ENCODE assay signal across 16 cellular contexts in genomic region chr3:188067932-188068331, GRCh38.
DNase-seq lines count a peak whose midpoint lies in the region; ATAC-seq and TF ChIP-seq lines count a peak whose summit lies in the region.
"Had no signal": no experiment of that assay in that cellular context is flagged by ENCODE, and none has a peak within 500 bp of the region (broad histone marks: within the 10 kb centered on the region; RNA-seq: fewer than 3 reads in every experiment).

No MANE protein-coding gene starts in this region.

- no peaks in the 10 kb centered on the region for H3K27me3 ChIP-seq in breast epithelium
- no peaks in the 10 kb centered on the region for H3K27me3 ChIP-seq in adrenal gland

- no peaks in the 10 kb centered on the region for H3K9me3 ChIP-seq in breast epithelium
- no peaks in the 10 kb centered on the region for H3K9me3 ChIP-seq in adrenal gland (replicated peaks in 1 of 3)

- DNase-seq in MCF 10A (ENCODE audit: unreplicated experiment) = peak; percentile 49
- DNase-seq in breast epithelium (ENCODE audit: low spot score in 2 of 2) = no peak
- peak in 5 of 7 donors; percentile 32 to 66 (median 56) for DNase-seq in adrenal gland
- peak; percentile 78 for DNase-seq in foreskin melanocyte
- DNase-seq in GM10248 (ENCODE audit: extremely low spot score) = no peak
- DNase-seq in activated naive CD4-positive, alpha-beta T cell treated with anti-CD3 and anti-CD28 coated beads, Interleukin-2, amount 10 ng/mL, durations not matched to agents 7 days and 5 days = no peak
- no peak for DNase-seq in cardiac septum (ENCODE audit: low spot score)
- DNase-seq: activated naive CD8-positive, alpha-beta T cell treated with anti-CD3 and anti-CD28 coated beads, Interleukin-2, amount 10 ng/mL, durations not matched to agents 7 days and 5 days; activated T-cell treated with anti-CD3 and anti-CD28 coated beads for 4 hours; effector CD4-positive, alpha-beta T cell; hippocampal formation; NCI-H2171 had no signal

- H3K27me3 Mint-ChIP-seq in MCF 10A (ENCODE audit: insufficient read depth, unreplicated experiment) = no peaks in the 10 kb centered on the region
- H3K27me3 Mint-ChIP-seq in activated naive CD4-positive, alpha-beta T cell treated with anti-CD3 and anti-CD28 coated beads, Interleukin-2, amount 10 ng/mL, durations not matched to agents 7 days and 5 days = peaks cover 12% of the 10 kb centered on the region
- H3K27me3 Mint-ChIP-seq: activated naive CD8-positive, alpha-beta T cell treated with anti-CD3 and anti-CD28 coated beads, Interleukin-2, amount 10 ng/mL, durations not matched to agents 7 days and 5 days had no signal

- no peak overlapping the region for H3K27ac ChIP-seq in breast epithelium
- peak overlapping the region in 1 of 5 donors; percentile 25 for H3K27ac ChIP-seq in adrenal gland
- H3K27ac ChIP-seq: 22Rv1, skin epidermis had no signal

- POLR2A ChIA-PET in MCF 10A (lab: Yijun Ruan, JAX) (no interaction called here), GM10248 (lab: Yijun Ruan, JAX) (no interaction called here)

- no peak for TF ChIP-seq CTCF in MCF 10A (IDR thresholded peaks at IDR 0.05; ENCODE audit: unreplicated experiment)
- no peak for TF ChIP-seq CTCF in breast epithelium (IDR thresholded peaks at IDR 0.05)
- no peak for TF ChIP-seq CTCF in adrenal gland (IDR thresholded peaks at IDR 0.05)
- TF ChIP-seq CTCF in GM10248 (IDR thresholded peaks at IDR 0.05; ENCODE audit: control extremely low read depth, extremely low read depth, low read depth, missing control alignments) = no peak

- H3K27ac Mint-ChIP-seq in MCF 10A (ENCODE audit: low read depth, unreplicated experiment) = no peak overlapping the region
- no peak overlapping the region for H3K27ac Mint-ChIP-seq in activated naive CD4-positive, alpha-beta T cell treated with anti-CD3 and anti-CD28 coated beads, Interleukin-2, amount 10 ng/mL, durations not matched to agents 7 days and 5 days
- H3K27ac Mint-ChIP-seq: activated naive CD8-positive, alpha-beta T cell treated with anti-CD3 and anti-CD28 coated beads, Interleukin-2, amount 10 ng/mL, durations not matched to agents 7 days and 5 days had no signal

- H3K9me3 Mint-ChIP-seq in MCF 10A (ENCODE audit: unreplicated experiment) = no peaks in the 10 kb centered on the region
- no peaks in the 10 kb centered on the region for H3K9me3 Mint-ChIP-seq in activated naive CD4-positive, alpha-beta T cell treated with anti-CD3 and anti-CD28 coated beads, Interleukin-2, amount 10 ng/mL, durations not matched to agents 7 days and 5 days

- CTCF ChIA-PET in MCF 10A (lab: Yijun Ruan, JAX) (no interaction called here), GM10248 (lab: Yijun Ruan, JAX) (interaction anchor here (0.8 kb wide), 1 partner anchor 8 kb away, joined by 4 read pairs; no protein-coding TSS in a partner anchor)
- CTCF ChIA-PET in activated naive CD4-positive, alpha-beta T cell treated with anti-CD3 and anti-CD28 coated beads, Interleukin-2, amount 10 ng/mL, durations not matched to agents 7 days and 5 days (lab: Charles Lee) = no interaction called here

- H3K4me1 Mint-ChIP-seq in MCF 10A (ENCODE audit: insufficient read depth, unreplicated experiment) = peaks cover 12% of the 10 kb centered on the region
- peaks cover 11% of the 10 kb centered on the region for H3K4me1 Mint-ChIP-seq in activated naive CD4-positive, alpha-beta T cell treated with anti-CD3 and anti-CD28 coated beads, Interleukin-2, amount 10 ng/mL, durations not matched to agents 7 days and 5 days

- no peaks in the 10 kb centered on the region for H3K4me1 ChIP-seq in breast epithelium
- peaks cover 0 to 10% of the 10 kb centered on the region in 2 donors for H3K4me1 ChIP-seq in adrenal gland (replicated peaks in 1 of 2)

- no peak for TF ChIP-seq POLR2A in breast epithelium (IDR thresholded peaks at IDR 0.05)
- peak in 1 of 2 donors; percentile 35 for TF ChIP-seq POLR2A in adrenal gland (IDR thresholded peaks at IDR 0.05)

- H3K4me3 Mint-ChIP-seq in MCF 10A (ENCODE audit: unreplicated experiment) = no peak overlapping the region
- H3K4me3 Mint-ChIP-seq in activated naive CD4-positive, alpha-beta T cell treated with anti-CD3 and anti-CD28 coated beads, Interleukin-2, amount 10 ng/mL, durations not matched to agents 7 days and 5 days = no peak overlapping the region
- H3K4me3 Mint-ChIP-seq: activated naive CD8-positive, alpha-beta T cell treated with anti-CD3 and anti-CD28 coated beads, Interleukin-2, amount 10 ng/mL, durations not matched to agents 7 days and 5 days had no signal

- H3K36me3 ChIP-seq in breast epithelium (no peaks in the 10 kb centered on the region), adrenal gland (replicated peaks in 1 of 2) (no peaks in the 10 kb centered on the region)

- intact Hi-C loops in MCF 10A (cut with micrococcal nuclease) (no loop called here), breast epithelium (cut with DNase I; ENCODE audit: low total_unique reads) (no loop called here), adrenal gland (cut with DNase I) (no loop called here), cardiac septum (cut with DNase I) (no loop called here)

- BruUV-seq in MCF 10A (replicated peaks; lab: Mats Ljungman, UMichigan) = no TSS peak

- H3K4me3 ChIP-seq in breast epithelium (no peak overlapping the region), adrenal gland (no peak overlapping the region)
- H3K4me3 ChIP-seq: skin epidermis had no signal

- no peak for ATAC-seq in HG03025 (IDR thresholded peaks at IDR 0.05; ENCODE audit: low FRiP score, unreplicated experiment)
- ATAC-seq: activated CD4-positive, CD25-positive, alpha-beta regulatory T cell treated with anti-CD3 and anti-CD28 coated beads, Interleukin-2, amount 50 U/mL, for 24 hours had no signal

- no peaks in the 10 kb centered on the region for H3K36me3 Mint-ChIP-seq in MCF 10A (ENCODE audit: insufficient read depth, unreplicated experiment)
- peaks cover 2% of the 10 kb centered on the region for H3K36me3 Mint-ChIP-seq in activated naive CD4-positive, alpha-beta T cell treated with anti-CD3 and anti-CD28 coated beads, Interleukin-2, amount 10 ng/mL, durations not matched to agents 7 days and 5 days
- H3K36me3 Mint-ChIP-seq: activated naive CD8-positive, alpha-beta T cell treated with anti-CD3 and anti-CD28 coated beads, Interleukin-2, amount 10 ng/mL, durations not matched to agents 7 days and 5 days had no signal

Comparison
In these comparisons a context has a peak if more than half of its experiments do, and no peak if none do; other contexts are left out.
1. DNase-seq: peak in MCF 10A (single experiment), adrenal gland (5 of 7) and foreskin melanocyte (single experiment); none in breast epithelium (0 of 2), GM10248 (single experiment), activated naive CD4-positive, alpha-beta T cell treated with anti-CD3 and anti-CD28 coated beads, Interleukin-2, amount 10 ng/mL, durations not matched to agents 7 days and 5 days (single experiment) and cardiac septum (single experiment).